In the genomic region with DNA sequence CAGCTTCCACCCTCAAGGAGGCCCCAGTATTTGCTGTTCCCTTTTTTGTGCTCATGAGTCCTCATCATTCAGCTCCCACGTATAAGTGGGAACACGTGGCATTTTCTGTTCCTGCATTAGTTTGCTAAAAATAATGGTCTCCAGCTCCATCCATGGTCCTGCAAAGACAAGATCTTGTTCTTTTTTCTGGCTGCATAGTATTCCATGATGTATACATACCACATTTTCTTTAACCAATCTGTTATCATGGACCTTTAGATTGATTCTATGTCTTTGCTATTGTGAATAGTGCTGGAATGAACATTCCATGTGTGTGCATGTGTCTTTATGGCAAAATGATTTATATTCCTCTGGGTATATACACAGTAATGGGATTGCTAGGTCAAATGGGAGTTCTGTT, we compare ENCODE assay signal across 2 cellular contexts.
TF ChIP-seq lines count a peak whose summit lies in the region.

No MANE protein-coding gene starts in this region.

TF ChIP-seq in HepG2, 621 proteins besides CTCF, POLR2A, EP300 and RAD21:
- TF ChIP-seq, protein P1, sequence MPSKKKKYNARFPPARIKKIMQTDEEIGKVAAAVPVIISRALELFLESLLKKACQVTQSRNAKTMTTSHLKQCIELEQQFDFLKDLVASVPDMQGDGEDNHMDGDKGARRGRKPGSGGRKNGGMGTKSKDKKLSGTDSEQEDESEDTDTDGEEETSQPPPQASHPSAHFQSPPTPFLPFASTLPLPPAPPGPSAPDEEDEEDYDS (CRISPR knock-in tag; IDR thresholded peaks at IDR 0.05) = no peak
- TF ChIP-seq FOXA1 (IDR thresholded peaks at IDR 0.05) (no peak), FOXA1 (CRISPR knock-in tag; IDR thresholded peaks at IDR 0.05) (no peak), RBM22 (optimal IDR thresholded peaks at IDR 0.05; ENCODE audit: low read length) (no peak), ZNF773 (CRISPR knock-in tag; IDR thresholded peaks at IDR 0.05; ENCODE audit: borderline replicate concordance) (no peak), HCFC1 (IDR thresholded peaks at IDR 0.05; ENCODE audit: low read depth, low read length) (no peak), PAF1 (CRISPR knock-in tag; IDR thresholded peaks at IDR 0.05) (no peak)

TF ChIP-seq in HEK293, 187 proteins besides CTCF, POLR2A, EP300 and RAD21:
- TF ChIP-seq, protein P2, sequence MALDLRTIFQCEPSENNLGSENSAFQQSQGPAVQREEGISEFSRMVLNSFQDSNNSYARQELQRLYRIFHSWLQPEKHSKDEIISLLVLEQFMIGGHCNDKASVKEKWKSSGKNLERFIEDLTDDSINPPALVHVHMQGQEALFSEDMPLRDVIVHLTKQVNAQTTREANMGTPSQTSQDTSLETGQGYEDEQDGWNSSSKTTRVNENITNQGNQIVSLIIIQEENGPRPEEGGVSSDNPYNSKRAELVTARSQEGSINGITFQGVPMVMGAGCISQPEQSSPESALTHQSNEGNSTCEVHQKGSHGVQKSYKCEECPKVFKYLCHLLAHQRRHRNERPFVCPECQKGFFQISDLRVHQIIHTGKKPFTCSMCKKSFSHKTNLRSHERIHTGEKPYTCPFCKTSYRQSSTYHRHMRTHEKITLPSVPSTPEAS (tag by site-specific recombination; IDR thresholded peaks at IDR 0.05) = no peak
- TF ChIP-seq ZNF146 (tag by site-specific recombination; IDR thresholded peaks at IDR 0.05) (peak; percentile 87), ZNF785 (tag by site-specific recombination; IDR thresholded peaks at IDR 0.05) (no peak), ZNF777 (tag by site-specific recombination; IDR thresholded peaks at IDR 0.05; ENCODE audit: borderline replicate concordance) (no peak)
- TF ChIP-seq, protein P3, sequence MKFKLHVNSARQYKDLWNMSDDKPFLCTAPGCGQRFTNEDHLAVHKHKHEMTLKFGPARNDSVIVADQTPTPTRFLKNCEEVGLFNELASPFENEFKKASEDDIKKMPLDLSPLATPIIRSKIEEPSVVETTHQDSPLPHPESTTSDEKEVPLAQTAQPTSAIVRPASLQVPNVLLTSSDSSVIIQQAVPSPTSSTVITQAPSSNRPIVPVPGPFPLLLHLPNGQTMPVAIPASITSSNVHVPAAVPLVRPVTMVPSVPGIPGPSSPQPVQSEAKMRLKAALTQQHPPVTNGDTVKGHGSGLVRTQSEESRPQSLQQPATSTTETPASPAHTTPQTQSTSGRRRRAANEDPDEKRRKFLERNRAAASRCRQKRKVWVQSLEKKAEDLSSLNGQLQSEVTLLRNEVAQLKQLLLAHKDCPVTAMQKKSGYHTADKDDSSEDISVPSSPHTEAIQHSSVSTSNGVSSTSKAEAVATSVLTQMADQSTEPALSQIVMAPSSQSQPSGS (tag by site-specific recombination; IDR thresholded peaks at IDR 0.05; ENCODE audit: low read depth) = no peak
